ENCODE assay signal across 15 cellular contexts in genomic region chr5:173726848-173727557, GRCh38.
"Had no signal": no experiment of that assay in that cellular context is flagged by ENCODE, and none has a peak within 500 bp of the region (broad histone marks: within the 10 kb centered on the region; RNA-seq: fewer than 3 reads in every experiment).

No MANE protein-coding gene starts in this region.

- H3K9me3 Mint-ChIP-seq: activated CD4-positive, alpha-beta T cell treated with anti-CD3 and anti-CD28 coated beads, Interleukin-2, amount 10 ng/mL, durations not matched to agents 24 days and 14 days; neural crest cell; T-helper 1 cell treated with Interleukin-12 subunit alpha and Interleukin-12 subunit beta and Interleukin-4 antibody, amounts not matched to agents 30 μg/mL and 1 μg/mL, for 36 hours had no signal

- H3K4me3 Mint-ChIP-seq: activated CD4-positive, alpha-beta T cell treated with anti-CD3 and anti-CD28 coated beads, Interleukin-2, amount 10 ng/mL, durations not matched to agents 24 days and 14 days; neural crest cell; T-helper 1 cell treated with Interleukin-12 subunit alpha and Interleukin-12 subunit beta and Interleukin-4 antibody, amounts not matched to agents 30 μg/mL and 1 μg/mL, for 36 hours; WTC11 had no signal

- H3K4me1 Mint-ChIP-seq: activated CD4-positive, alpha-beta T cell treated with anti-CD3 and anti-CD28 coated beads, Interleukin-2, amount 10 ng/mL, durations not matched to agents 24 days and 14 days; neural crest cell had no signal

- ATAC-seq: activated naive CD4-positive, alpha-beta T cell treated with anti-CD3 and anti-CD28 coated beads, Interleukin-2, amount 50 U/mL, for 72 hours; left ventricle myocardium superior; sciatic nerve; WTC11 had no signal

- DNase-seq: activated CD4-positive, alpha-beta T cell treated with anti-CD3 and anti-CD28 coated beads, Interleukin-2, amount 10 ng/mL, durations not matched to agents 24 days and 14 days; activated CD8-positive, alpha-beta memory T cell treated with anti-CD3 and anti-CD28 coated beads for 24 hours; activated T-cell treated with anti-CD3 and anti-CD28 coated beads for 4 hours; anterior cingulate cortex; central memory CD4-positive, alpha-beta T cell; dermis blood vessel endothelial cell; erythroblast; glutamatergic neuron; left ventricle myocardium superior; stimulated activated CD8-positive, alpha-beta memory T cell treated with anti-CD3 and anti-CD28 coated beads, Interleukin-4, amount 100 ng/mL, for 48 hours had no signal

- H3K36me3 Mint-ChIP-seq: activated naive CD4-positive, alpha-beta T cell treated with anti-CD3 and anti-CD28 coated beads, Interleukin-2, amount 50 U/mL, for 72 hours had no signal

- H3K27ac Mint-ChIP-seq: activated CD4-positive, alpha-beta T cell treated with anti-CD3 and anti-CD28 coated beads, Interleukin-2, amount 10 ng/mL, durations not matched to agents 24 days and 14 days; activated naive CD4-positive, alpha-beta T cell treated with anti-CD3 and anti-CD28 coated beads, Interleukin-2, amount 50 U/mL, for 72 hours; T-helper 1 cell treated with Interleukin-12 subunit alpha and Interleukin-12 subunit beta and Interleukin-4 antibody, amounts not matched to agents 30 μg/mL and 1 μg/mL, for 36 hours; WTC11 had no signal

- H3K27me3 Mint-ChIP-seq: activated CD4-positive, alpha-beta T cell treated with anti-CD3 and anti-CD28 coated beads, Interleukin-2, amount 10 ng/mL, durations not matched to agents 24 days and 14 days had no signal
